ENCODE assay signal across 7 cellular contexts in the genomic region with DNA sequence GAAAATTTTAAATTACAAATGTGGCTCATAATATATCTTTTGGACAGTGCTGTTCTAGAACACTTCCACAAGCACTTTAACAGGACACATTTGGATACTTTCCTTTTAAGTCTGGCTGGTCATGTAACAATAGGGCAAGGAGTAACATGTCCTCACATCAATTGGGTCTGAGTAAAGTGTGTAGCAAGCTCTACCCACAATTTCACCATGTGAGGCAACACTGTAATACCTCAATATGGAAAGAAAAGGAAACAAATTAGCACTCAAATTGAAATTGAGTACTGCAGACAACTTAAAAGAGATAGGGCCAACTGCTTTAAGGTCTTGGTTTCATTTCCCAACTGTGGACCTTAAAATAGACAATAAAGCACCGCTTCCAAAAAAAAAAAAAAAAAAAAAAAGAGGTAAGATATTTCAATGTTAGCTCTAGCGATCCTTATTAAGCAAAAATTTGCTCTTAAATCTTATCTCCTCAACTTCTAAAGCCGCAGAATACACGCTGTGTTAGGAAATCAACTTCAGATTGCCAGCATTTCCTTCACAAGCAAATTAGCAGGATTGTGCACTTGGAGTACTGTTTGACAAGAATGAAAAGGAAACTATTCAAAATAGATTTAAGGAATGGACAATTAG.
DNase-seq lines count a peak whose midpoint lies in the region; ATAC-seq and TF ChIP-seq lines count a peak whose summit lies in the region.

No MANE protein-coding gene starts in this region.

- no peak overlapping the region for H2AFZ ChIP-seq in MM.1S (ENCODE audit: low read length)

- H3K4me3 Mint-ChIP-seq in memory B cell = peak overlapping the region; percentile 85

- H3K27me3 ChIP-seq in MM.1S (replicated peaks; ENCODE audit: insufficient read depth, low read length) = no peaks in the 10 kb centered on the region

- H3K4me1 Mint-ChIP-seq in memory B cell = peaks cover 19% of the 10 kb centered on the region

- H3K27me3 Mint-ChIP-seq in memory B cell = no peaks in the 10 kb centered on the region

- peak overlapping the region; percentile 84 for H3K4me3 ChIP-seq in MM.1S (ENCODE audit: low read length)
- peak overlapping the region; percentile 67 for H3K4me3 ChIP-seq in astrocyte of the spinal cord (ENCODE audit: low read depth, low read length)

- H3K36me3 Mint-ChIP-seq in memory B cell = no peaks in the 10 kb centered on the region

- H3K9me3 ChIP-seq in MM.1S (replicated peaks; ENCODE audit: insufficient read depth, low read length) = no peaks in the 10 kb centered on the region

- TF ChIP-seq CTCF in GM13976 (IDR thresholded peaks at IDR 0.05; ENCODE audit: borderline replicate concordance, control extremely low read depth, extremely low read depth, insufficient read depth, missing control alignments) (no peak), MM.1S (IDR thresholded peaks at IDR 0.05; ENCODE audit: low read length) (no peak), astrocyte of the spinal cord (IDR thresholded peaks at IDR 0.05; ENCODE audit: low read depth, low read length) (no peak)

- no peaks in the 10 kb centered on the region for H3K4me1 ChIP-seq in MM.1S (ENCODE audit: low read length)

- peak overlapping the region; percentile 71; the same call in 1 of the 2 replicates for H3K9ac ChIP-seq in MM.1S (ENCODE audit: low read length)

- H3K36me3 ChIP-seq in MM.1S (replicated peaks; ENCODE audit: insufficient read depth, low read length) = no peaks in the 10 kb centered on the region

- peak; percentile 16 for DNase-seq in GM13976 (ENCODE audit: low spot score)
- peak; percentile 18 for DNase-seq in MM.1S
- peak; percentile 27 for DNase-seq in astrocyte of the spinal cord (ENCODE audit: low read depth, low spot score)
- no peak for DNase-seq in memory B cell (ENCODE audit: low spot score in 2 of 2)
- DNase-seq in DMS153 treated with DMSO at 0.1 percent for 48 hours (lab: John Stamatoyannopoulos, UW; ENCODE audit: unreplicated experiment) = no peak
- no peak for DNase-seq in amygdala (lab: John Stamatoyannopoulos, UW)
- no peak for DNase-seq in stimulated activated CD8-positive, alpha-beta memory T cell treated with anti-CD3 and anti-CD28 coated beads, Interleukin-4, amount 100 ng/mL, for 48 hours

- no peaks in the 10 kb centered on the region for H3K9me2 ChIP-seq in MM.1S (replicated peaks; ENCODE audit: insufficient read depth, low read length)

- H3F3A ChIP-seq in MM.1S (ENCODE audit: insufficient read depth, low read length) = no peaks in the 10 kb centered on the region

- H3K79me2 ChIP-seq in MM.1S (ENCODE audit: low read length) = peaks cover 59% of the 10 kb centered on the region

- in situ Hi-C loops in GM13976 (cut with MboI; ENCODE audit: low sequenced_read_pairs, unreplicated experiment) (no loop called here), astrocyte of the spinal cord (cut with HindIII; ENCODE audit: low sequenced_read_pairs) (no loop called here)

- peak overlapping the region; percentile 68 for H3K4me2 ChIP-seq in MM.1S (ENCODE audit: low read depth, low read length)

- no peaks in the 10 kb centered on the region for H3K9me3 Mint-ChIP-seq in memory B cell

- peak overlapping the region; percentile 71 for H3K27ac Mint-ChIP-seq in memory B cell

- ATAC-seq in memory B cell (ENCODE audit: low read depth) = no peak

- H4K20me1 ChIP-seq in MM.1S (ENCODE audit: insufficient read depth, low read length) = no peaks in the 10 kb centered on the region

- peak overlapping the region; percentile 38; the same call in 1 of the 2 replicates for H3K27ac ChIP-seq in MM.1S (ENCODE audit: low read length)

Comparison
In these comparisons a context has a peak if more than half of its experiments do, and no peak if none do; other contexts are left out.
1. DNase-seq: peak in GM13976 (single experiment), MM.1S (single experiment) and astrocyte of the spinal cord (single experiment); none in memory B cell (0 of 2), DMS153 treated with DMSO at 0.1 percent for 48 hours (single experiment), amygdala (0 of 56) and stimulated activated CD8-positive, alpha-beta memory T cell treated with anti-CD3 and anti-CD28 coated beads, Interleukin-4, amount 100 ng/mL, for 48 hours (single experiment).